Comparison of ENCODE assay signal across 17 cellular contexts in the genomic region with DNA sequence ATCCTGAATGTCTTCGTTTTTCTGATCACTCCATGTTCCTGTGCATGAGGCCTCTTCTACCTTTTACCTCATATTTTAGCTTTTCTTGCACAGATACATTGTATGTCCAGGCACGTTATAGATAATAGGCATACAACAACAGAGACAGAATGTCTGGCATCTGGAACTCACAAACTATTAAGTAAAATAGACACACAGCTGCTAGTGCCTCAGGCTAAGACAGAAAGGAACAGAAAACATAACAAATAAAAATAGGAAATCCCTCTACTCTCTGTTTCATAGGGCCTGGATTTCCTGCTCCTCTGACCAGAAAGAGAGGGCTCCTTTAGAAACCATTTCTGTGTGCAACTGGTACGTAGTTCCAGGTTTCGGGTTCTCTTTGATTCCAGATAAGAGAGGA.
"Had no signal": no experiment of that assay in that cellular context is flagged by ENCODE, and none has a peak within 500 bp of the region (broad histone marks: within the 10 kb centered on the region; RNA-seq: fewer than 3 reads in every experiment).

No MANE protein-coding gene starts in this region.

- ATAC-seq: activated naive CD4-positive, alpha-beta T cell treated with anti-CD3 and anti-CD28 coated beads, Interleukin-2, amount 50 U/mL, for 72 hours; foreskin keratinocyte; left ventricle myocardium superior; naive thymus-derived CD8-positive, alpha-beta T cell; psoas muscle; stimulated activated naive CD8-positive, alpha-beta T cell treated with anti-CD3 and anti-CD28 coated beads, Interleukin-15, Interleukin-2, amounts not matched to agents 100 U/mL and 50 U/mL, for 24 hours had no signal

- H3K27ac ChIP-seq: foreskin keratinocyte, ovary, psoas muscle, transverse colon had no signal

- DNase-seq: activated CD4-positive, alpha-beta T cell treated with anti-CD3 and anti-CD28 coated beads, Interleukin-2, amount 50 U/mL, for 1 hour; activated CD4-positive, CD25-positive, alpha-beta regulatory T cell treated with anti-CD3 and anti-CD28 coated beads, Interleukin-2, amount 50 U/mL, for 72 hours; activated CD8-positive, alpha-beta memory T cell treated with anti-CD3 and anti-CD28 coated beads, Interleukin-2, amount 50 U/mL, for 48 hours; activated gamma-delta T cell treated with Interleukin-2 at 50 U/mL for 16 hours; amniotic stem cell; dorsolateral prefrontal cortex; kidney glomerular epithelial cell; left ventricle myocardium superior; mesendoderm; naive thymus-derived CD8-positive, alpha-beta T cell; ovary; psoas muscle; right cardiac atrium; stimulated activated naive CD8-positive, alpha-beta T cell treated with anti-CD3 and anti-CD28 coated beads, Interleukin-15, Interleukin-2, amounts not matched to agents 100 U/mL and 50 U/mL, for 24 hours; transverse colon had no signal

- H3K36me3 ChIP-seq: ovary, transverse colon had no signal

- H3K4me1 ChIP-seq: foreskin keratinocyte, psoas muscle, transverse colon had no signal

- H3K4me3 ChIP-seq: dorsolateral prefrontal cortex, ovary, psoas muscle, transverse colon had no signal

- H3K27me3 ChIP-seq: dorsolateral prefrontal cortex, foreskin keratinocyte, ovary, transverse colon had no signal

- H3K9me3 ChIP-seq: ovary, psoas muscle, transverse colon had no signal
